Comparison of ENCODE assay signal across 14 cellular contexts in genomic region chr1:50417946-50418599, GRCh38. TPM values are rescaled to one million over a fixed set of nuclear protein-coding genes. Genes with fewer than 3 reads are reported as not detected.
DNase-seq lines count a peak whose midpoint lies in the region; ATAC-seq and TF ChIP-seq lines count a peak whose summit lies in the region.
"Had no signal": no experiment of that assay in that cellular context is flagged by ENCODE, and none has a peak within 500 bp of the region (broad histone marks: within the 10 kb centered on the region; RNA-seq: fewer than 3 reads in every experiment).

No MANE protein-coding gene starts in this region.

- no peaks in the 10 kb centered on the region for H3K36me3 Mint-ChIP-seq in activated naive CD8-positive, alpha-beta T cell
- no peaks in the 10 kb centered on the region for H3K36me3 Mint-ChIP-seq in activated naive CD8-positive, alpha-beta T cell treated with anti-CD3 and anti-CD28 coated beads for 36 hours
- no peaks in the 10 kb centered on the region for H3K36me3 Mint-ChIP-seq in CD4-positive, alpha-beta T cell (ENCODE audit: low read depth)

- peaks cover 45% of the 10 kb centered on the region for H3K27me3 Mint-ChIP-seq in activated naive CD8-positive, alpha-beta T cell
- peaks cover 90% of the 10 kb centered on the region for H3K27me3 Mint-ChIP-seq in activated naive CD8-positive, alpha-beta T cell treated with anti-CD3 and anti-CD28 coated beads for 36 hours
- H3K27me3 Mint-ChIP-seq in CD4-positive, alpha-beta T cell, result peaks cover 74% of the 10 kb centered on the region

- H3K4me1 ChIP-seq in ascending aorta (peaks cover 10 to 12% of the 10 kb centered on the region in 2 donors), mucosa of stomach (ENCODE audit: control insufficient read depth, insufficient read depth, low read length) (peaks cover 13% of the 10 kb centered on the region), subcutaneous abdominal adipose tissue (ENCODE audit: control insufficient read depth in 5 of 5, insufficient read depth in 5 of 5, low read length in 5 of 5) (peaks cover 0 to 41% (median 35%) of the 10 kb centered on the region in 5 donors)

- H3K27ac ChIP-seq in ascending aorta, result no peak overlapping the region
- no peak overlapping the region for H3K27ac ChIP-seq in subcutaneous abdominal adipose tissue (ENCODE audit: low read depth, low read length)
- no peak overlapping the region for H3K27ac ChIP-seq in CD4-positive, alpha-beta T cell (ENCODE audit: low read depth, low read length)
- H3K27ac ChIP-seq: HL-60, RWPE1, VCaP had no signal

- TF ChIP-seq CTCF in ascending aorta (IDR thresholded peaks at IDR 0.05), result no peak
- no peak for TF ChIP-seq CTCF in CD4-positive, alpha-beta T cell (IDR thresholded peaks at IDR 0.05)

- no peak for ATAC-seq in CD4-positive, alpha-beta T cell (ENCODE audit: poor library complexity)
- ATAC-seq in HG02884 (IDR thresholded peaks at IDR 0.05; ENCODE audit: unreplicated experiment), result no peak

- CTCF ChIA-PET in CD4-positive, alpha-beta T cell (lab: Charles Lee), result no interaction called here

- peaks cover 45% of the 10 kb centered on the region for H3K27me3 ChIP-seq in ascending aorta
- peaks cover 94% of the 10 kb centered on the region for H3K27me3 ChIP-seq in mucosa of stomach (ENCODE audit: control insufficient read depth, insufficient read depth, low read length)
- H3K27me3 ChIP-seq in subcutaneous abdominal adipose tissue (ENCODE audit: control insufficient read depth in 5 of 5, insufficient read depth in 4 of 5, low read length in 5 of 5), result peaks cover 66 to 93% (median 86%) of the 10 kb centered on the region in 5 donors
- H3K27me3 ChIP-seq in CD4-positive, alpha-beta T cell (ENCODE audit: control insufficient read depth, insufficient read depth, low read length), result peaks cover 83% of the 10 kb centered on the region

- no peaks in the 10 kb centered on the region for H3K9me3 Mint-ChIP-seq in activated naive CD8-positive, alpha-beta T cell (ENCODE audit: low read depth)
- peaks cover 2% of the 10 kb centered on the region for H3K9me3 Mint-ChIP-seq in activated naive CD8-positive, alpha-beta T cell treated with anti-CD3 and anti-CD28 coated beads for 36 hours
- H3K9me3 Mint-ChIP-seq in CD4-positive, alpha-beta T cell, result no peaks in the 10 kb centered on the region

- intact Hi-C loops in ascending aorta (cut with DNase I), result no loop called here
- intact Hi-C loops in CD4-positive, alpha-beta T cell (cut with DNase I, micrococcal nuclease), result no loop called here

- POLR2A ChIA-PET in CD4-positive, alpha-beta T cell (lab: Charles Lee), result no interaction called here

- H3K9ac ChIP-seq in mucosa of stomach (ENCODE audit: low read length), result no peak overlapping the region
- no peak overlapping the region for H3K9ac ChIP-seq in subcutaneous abdominal adipose tissue (ENCODE audit: low read length in 5 of 5)

- peaks cover 34% of the 10 kb centered on the region for H3K4me1 Mint-ChIP-seq in activated naive CD8-positive, alpha-beta T cell (ENCODE audit: low read depth)
- peaks cover 32% of the 10 kb centered on the region for H3K4me1 Mint-ChIP-seq in activated naive CD8-positive, alpha-beta T cell treated with anti-CD3 and anti-CD28 coated beads for 36 hours
- H3K4me1 Mint-ChIP-seq in CD4-positive, alpha-beta T cell (ENCODE audit: low read depth), result peaks cover 28% of the 10 kb centered on the region

- H3K9me3 ChIP-seq in ascending aorta (no peaks in the 10 kb centered on the region), mucosa of stomach (ENCODE audit: control insufficient read depth, low read length) (no peaks in the 10 kb centered on the region), subcutaneous abdominal adipose tissue (ENCODE audit: control insufficient read depth in 5 of 5, low read length in 5 of 5) (peaks cover under 1 to 5% (median 3%) of the 10 kb centered on the region in 5 donors)
- no peaks in the 10 kb centered on the region for H3K9me3 ChIP-seq in CD4-positive, alpha-beta T cell (ENCODE audit: control insufficient read depth, low read length)

- H3K27ac Mint-ChIP-seq in activated naive CD8-positive, alpha-beta T cell, result no peak overlapping the region
- no peak overlapping the region for H3K27ac Mint-ChIP-seq in activated naive CD8-positive, alpha-beta T cell treated with anti-CD3 and anti-CD28 coated beads for 36 hours
- no peak overlapping the region for H3K27ac Mint-ChIP-seq in CD4-positive, alpha-beta T cell

- H3K4me3 Mint-ChIP-seq in activated naive CD8-positive, alpha-beta T cell, result peak overlapping the region; percentile 51
- H3K4me3 Mint-ChIP-seq in activated naive CD8-positive, alpha-beta T cell treated with anti-CD3 and anti-CD28 coated beads for 36 hours, result no peak overlapping the region
- no peak overlapping the region for H3K4me3 Mint-ChIP-seq in CD4-positive, alpha-beta T cell

- DNase-seq in activated naive CD8-positive, alpha-beta T cell treated with anti-CD3 and anti-CD28 coated beads for 36 hours, result no peak
- DNase-seq in ascending aorta (ENCODE audit: low spot score in 2 of 2) (no peak), A172 (ENCODE audit: low spot score) (no peak)
- no peak for DNase-seq in CD4-positive, alpha-beta T cell
- DNase-seq: left colon, NCI-H1092 had no signal

- H3K4me3 ChIP-seq in ascending aorta (peak overlapping the region; percentile 29 to 61), mucosa of stomach (ENCODE audit: low read length) (peak overlapping the region; percentile 14), subcutaneous abdominal adipose tissue (ENCODE audit: low read depth in 1 of 5, low read length in 5 of 5) (peak overlapping the region in 4 of 5 donors; percentile 32 to 66 (median 51))

- no peaks in the 10 kb centered on the region for H3K36me3 ChIP-seq in ascending aorta
- no peaks in the 10 kb centered on the region for H3K36me3 ChIP-seq in mucosa of stomach (ENCODE audit: control insufficient read depth, insufficient read depth, low read length)
- no peaks in the 10 kb centered on the region for H3K36me3 ChIP-seq in subcutaneous abdominal adipose tissue (ENCODE audit: control insufficient read depth in 5 of 5, insufficient read depth in 5 of 5, low read length in 5 of 5)

RNA-seq across cellular contexts. Expression of gene DMRTA2, which starts 5.2 kb away (rescaled TPM):
- total RNA-seq in activated naive CD8-positive, alpha-beta T cell treated with anti-CD3 and anti-CD28 coated beads for 36 hours, result under 1 TPM in 1 of 2 experiments, not detected in 1; 0.08 TPM
- not detected for total RNA-seq in ascending aorta
- not detected for total RNA-seq in CD4-positive, alpha-beta T cell
- total RNA-seq in A172 (2014; rRNA removed; shearing (Covaris generic)), result 1.1 and 1.8 TPM in 2 replicates
- total RNA-seq: cerebellum had no signal
